ENCODE assay signal across 8 cellular contexts in the genomic region with DNA sequence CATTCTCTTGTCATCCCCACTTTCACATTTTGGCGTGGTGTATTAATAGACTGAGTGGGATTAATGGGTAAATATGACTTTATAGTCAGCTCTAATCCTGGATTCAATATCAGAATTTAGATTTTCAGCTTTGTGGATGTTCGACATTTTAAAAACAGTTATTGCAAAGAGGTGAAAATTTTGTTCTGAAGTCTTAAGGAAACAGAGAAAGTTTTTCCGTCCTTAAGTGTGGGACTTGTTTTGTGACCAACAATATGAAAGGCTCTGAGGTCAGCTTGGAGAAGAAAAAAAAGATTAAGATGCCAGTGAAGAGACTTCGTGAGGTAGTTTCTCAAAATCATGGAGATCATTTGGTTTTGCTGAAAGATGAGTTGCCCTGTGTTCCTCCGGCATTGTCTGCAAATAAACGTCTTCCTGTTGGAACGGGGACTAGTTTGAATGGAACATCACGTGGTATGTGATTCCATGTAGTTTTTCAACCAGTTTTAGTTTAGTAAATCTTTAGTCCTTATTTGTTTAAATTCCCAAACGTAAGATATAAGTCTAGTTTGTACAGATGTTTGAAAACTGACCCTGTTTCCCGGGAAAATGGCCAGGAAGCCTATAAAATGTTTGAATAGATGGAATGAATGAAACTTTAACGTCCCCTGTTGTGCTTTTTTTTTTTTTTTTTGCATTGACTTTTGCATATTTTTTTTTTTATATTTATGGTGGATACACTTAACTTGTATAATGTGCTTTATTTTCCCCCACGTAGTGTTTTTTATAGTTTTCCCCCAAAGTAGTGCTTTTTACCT. TPM values are rescaled to one million over a fixed set of nuclear protein-coding genes. Genes with fewer than 3 reads are reported as not detected.
A peak's percentile ranks its signal among the peaks of the same experiment; 100 is the strongest.
DNase-seq lines count a peak whose midpoint lies in the region; ATAC-seq, FAIRE-seq and TF ChIP-seq lines count a peak whose summit lies in the region.

No MANE protein-coding gene starts in this region.

- no peaks in the 10 kb centered on the region for H3K27me3 Mint-ChIP-seq in activated B cell treated with CpG ODN at 0.5 μM for 24 hours

- H3K4me1 Mint-ChIP-seq in activated B cell treated with CpG ODN at 0.5 μM for 24 hours, result peaks cover 46% of the 10 kb centered on the region

- TSS peak; percentile 81 for BruUV-seq in A673 (replicated peaks; lab: Mats Ljungman, UMichigan)

- FAIRE-seq in RCC 7860 (lab: Jason Lieb, UNC), result no peak

- no peaks in the 10 kb centered on the region for H3K27me3 ChIP-seq in A673 (replicated peaks; ENCODE audit: insufficient read depth, low read depth, low read length, poor library complexity)
- H3K27me3 ChIP-seq in GM06990 (replicated peaks; ENCODE audit: control insufficient read depth, insufficient read depth, low read length), result no peaks in the 10 kb centered on the region
- H3K27me3 ChIP-seq in foreskin keratinocyte, result no peaks in the 10 kb centered on the region
- H3K27me3 ChIP-seq in neutrophil, result no peaks in the 10 kb centered on the region

- peak; percentile 74 for DNase-seq in A673 (ENCODE audit: low spot score)
- no peak for DNase-seq in GM06990 (ENCODE audit: extremely low read depth, insufficient read length)
- DNase-seq in NCI-H2107 (lab: John Stamatoyannopoulos, UW), result peak; percentile 14
- DNase-seq in activated B cell treated with CpG ODN at 0.5 μM for 24 hours, result no peak
- peak; percentile 37 to 62 for DNase-seq in foreskin keratinocyte
- no peak for DNase-seq in RCC 7860 (ENCODE audit: low spot score)

- peaks cover 20% of the 10 kb centered on the region for H3K36me3 ChIP-seq in A673 (ENCODE audit: insufficient read depth, low read length, poor library complexity, severe bottlenecking)
- H3K36me3 ChIP-seq in GM06990 (ENCODE audit: control insufficient read depth, insufficient read depth, low read length), result no peaks in the 10 kb centered on the region
- peaks cover 6% of the 10 kb centered on the region for H3K36me3 ChIP-seq in neutrophil

- CTCF ChIA-PET in A673 (lab: Charles Lee) (no interaction called here), activated B cell treated with CpG ODN at 0.5 μM for 24 hours (lab: Charles Lee) (interaction anchor here (0.6 to 1.8 kb wide), 5 partner anchors 11 to 103 kb away, joined by 3 to 5 read pairs (median 3); no protein-coding TSS in a partner anchor)

- H3K27ac ChIP-seq in A673 (ENCODE audit: low read depth, low read length, poor library complexity, severe bottlenecking), result peak overlapping the region; percentile 98
- H3K27ac ChIP-seq in foreskin keratinocyte, result peak overlapping the region; percentile 96
- peak overlapping the region; percentile 90 for H3K27ac ChIP-seq in neutrophil

- intact Hi-C loops in A673 (cut with micrococcal nuclease; ENCODE audit: unreplicated experiment) (no loop called here), activated B cell treated with CpG ODN at 0.5 μM for 24 hours (cut with micrococcal nuclease) (loop anchor here (2.0 to 5.0 kb wide), 2 partner anchors 1036 to 1665 kb away; partner anchors contain the start of gene NAA30)

- TF ChIP-seq CTCF in A673 (conservative IDR thresholded peaks at IDR 0.05; ENCODE audit: low read depth, low read length) (no peak), GM06990 (IDR thresholded peaks at IDR 0.05; ENCODE audit: insufficient read depth, low read length, poor library complexity, severe bottlenecking) (no peak), activated B cell treated with CpG ODN at 0.5 μM for 24 hours (IDR thresholded peaks at IDR 0.05) (no peak), foreskin keratinocyte (conservative IDR thresholded peaks at IDR 0.05) (no peak), neutrophil (IDR thresholded peaks at IDR 0.05) (no peak)

- POLR2A ChIA-PET in A673 (lab: Charles Lee; ENCODE audit: low non-redundant PET) (no interaction called here), activated B cell treated with CpG ODN at 0.5 μM for 24 hours (lab: Charles Lee) (interaction anchor here (1.0 to 3.0 kb wide), 9 partner anchors 33 to 1820 kb away, joined by 3 to 51 read pairs (median 5); partner anchors contain the start of genes AP5M1, ARID4A, DHRS7 and EXOC5)

- H3K4me3 ChIP-seq in A673 (ENCODE audit: low read depth, low read length, poor library complexity, severe bottlenecking), result peak overlapping the region; percentile 86
- H3K4me3 ChIP-seq in GM06990 (replicated peaks; ENCODE audit: low read depth, low read length), result peak overlapping the region; percentile 94
- H3K4me3 ChIP-seq in neutrophil (ENCODE audit: low read depth in 1 of 2, low read length in 1 of 2), result peak overlapping the region; percentile 78 to 92

- no peaks in the 10 kb centered on the region for H3K9me3 Mint-ChIP-seq in activated B cell treated with CpG ODN at 0.5 μM for 24 hours

- H3K9me3 ChIP-seq in A673 (ENCODE audit: low read depth, low read length, poor library complexity, severe bottlenecking) (no peaks in the 10 kb centered on the region), neutrophil (no peaks in the 10 kb centered on the region)

- ATAC-seq in activated B cell treated with CpG ODN at 0.5 μM for 24 hours (ENCODE audit: low read depth) (no peak), foreskin keratinocyte (peak; percentile 41), GM18861 (IDR thresholded peaks at IDR 0.05; ENCODE audit: unreplicated experiment) (no peak)

- H3K4me3 Mint-ChIP-seq in activated B cell treated with CpG ODN at 0.5 μM for 24 hours, result peak overlapping the region; percentile 94

- peaks cover 40% of the 10 kb centered on the region for H3K36me3 Mint-ChIP-seq in activated B cell treated with CpG ODN at 0.5 μM for 24 hours (ENCODE audit: low read depth)

- H3K27ac Mint-ChIP-seq in activated B cell treated with CpG ODN at 0.5 μM for 24 hours, result peak overlapping the region; percentile 97

- peaks cover 12% of the 10 kb centered on the region for H3K4me1 ChIP-seq in A673 (ENCODE audit: insufficient read depth, low read length, poor library complexity, severe bottlenecking)
- H3K4me1 ChIP-seq in foreskin keratinocyte, result peaks cover 7% of the 10 kb centered on the region
- H3K4me1 ChIP-seq in neutrophil (ENCODE audit: control insufficient read depth in 1 of 2, insufficient read depth in 1 of 2, low read depth in 1 of 2, low read length in 1 of 2), result peaks cover 17 to 19% of the 10 kb centered on the region in 2 experiments

RNA-seq across cellular contexts. Expression of gene KIAA0586, which starts 0.7 kb away (rescaled TPM):
- total RNA-seq in A673 (2021), result 42.1 and 45.3 TPM in 2 replicates
- total RNA-seq in activated B cell treated with CpG ODN at 0.5 μM for 24 hours, result 18.3 and 19.8 TPM in 2 replicates
- total RNA-seq in foreskin keratinocyte, result 20.5 and 22.8 TPM in 2 replicates
- polyA plus RNA-seq in foreskin keratinocyte, result 6.2 and 7.4 TPM in 2 replicates

RNA-seq across cellular contexts. Expression of gene TIMM9, which starts 0.9 kb away (rescaled TPM):
- total RNA-seq in A673 (2021) (60.3 and 65.7 TPM in 2 replicates), activated B cell treated with CpG ODN at 0.5 μM for 24 hours (29.1 and 35.7 TPM in 2 replicates), foreskin keratinocyte (41.6 and 45.7 TPM in 2 replicates)
- polyA plus RNA-seq in foreskin keratinocyte, result 57.4 and 63.0 TPM in 2 replicates

RNA-seq across cellular contexts. Expression of gene TOMM20L, which starts 32.5 kb away (rescaled TPM):
- total RNA-seq in A673 (2021) (not detected in 2 replicates), activated B cell treated with CpG ODN at 0.5 μM for 24 hours (0.37 TPM in 1 of 2 replicates, not detected in the other), foreskin keratinocyte (not detected in 2 replicates)
- polyA plus RNA-seq in foreskin keratinocyte, result not detected in 2 replicates

Comparison
In these comparisons a context has a peak if more than half of its experiments do, and no peak if none do; other contexts are left out.
1. DNase-seq: peak in A673 (single experiment), NCI-H2107 (single experiment) and foreskin keratinocyte (2 of 2); none in GM06990 (single experiment), activated B cell treated with CpG ODN at 0.5 μM for 24 hours (single experiment) and RCC 7860 (single experiment).
2. Peak in every context shown above with its lines, with median percentiles within 50 percentile points of each other: H3K27ac ChIP-seq and H3K4me3 ChIP-seq.